7 cellular contexts compared by ENCODE assay signal in the genomic region with DNA sequence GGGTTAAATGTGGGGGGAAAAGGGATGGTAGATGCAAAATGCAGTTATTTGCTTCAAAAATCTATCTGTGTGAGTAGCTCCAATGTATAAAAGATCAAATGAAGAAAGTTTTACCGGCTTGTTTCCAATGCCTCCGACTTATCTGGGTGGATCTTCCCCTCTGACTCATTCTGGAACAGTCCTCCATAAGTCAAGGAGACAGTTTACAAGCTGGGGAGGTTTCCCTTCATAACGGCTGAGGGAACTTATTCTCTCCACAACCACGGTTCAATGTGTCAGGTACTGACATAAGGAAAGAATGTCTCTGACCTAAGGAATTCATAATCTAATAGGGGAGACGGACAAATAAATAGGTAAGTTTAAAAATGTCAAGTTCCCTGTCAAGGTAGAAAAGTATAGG. TPM values are rescaled to one million over a fixed set of nuclear protein-coding genes. Genes with fewer than 3 reads are reported as not detected.
DNase-seq lines count a peak whose midpoint lies in the region; ATAC-seq and TF ChIP-seq lines count a peak whose summit lies in the region.

No MANE protein-coding gene starts in this region.

- no peak for ATAC-seq in HCT116
- no peak for ATAC-seq in WTC11

- POLR2A ChIA-PET in HCT116 (lab: Charles Lee): no interaction called here
- POLR2A ChIA-PET in WTC11 (lab: Charles Lee): interaction anchor here (0.6 kb wide), 1 partner anchor 17 kb away, joined by 6 read pairs; no protein-coding TSS in a partner anchor

- RAD21 ChIA-PET in HCT116 (lab: Charles Lee; ENCODE audit: low non-redundant PET in 1 of 2, low total read pairs in 2 of 2, uncharacterized antibody in 2 of 2, unreplicated experiment in 2 of 2): no interaction called here

- H3K9me3 Mint-ChIP-seq in WTC11: no peaks in the 10 kb centered on the region

- no peak for TF ChIP-seq POLR2A in HCT116 (IDR thresholded peaks at IDR 0.05; ENCODE audit: borderline replicate concordance, extremely low read depth, insufficient read depth, insufficient read length)
- no peak for TF ChIP-seq POLR2A in suprapubic skin (IDR thresholded peaks at IDR 0.05)

- TF ChIP-seq RAD21 in HCT116 (IDR thresholded peaks at IDR 0.05; ENCODE audit: low read depth): no peak

- DNase-seq in HCT116 (ENCODE audit: low read depth, low spot score): no peak
- no peak for DNase-seq in WTC11 (ENCODE audit: low spot score)
- no peak for DNase-seq in suprapubic skin (ENCODE audit: low spot score in 2 of 2)
- no peak for DNase-seq in NCI-H1436 (lab: John Stamatoyannopoulos, UW)
- no peak for DNase-seq in NCI-H82 treated with DMSO at 0.1 percent for 48 hours (lab: John Stamatoyannopoulos, UW; ENCODE audit: unreplicated experiment)
- no peak for DNase-seq in NCI-H2171 treated with DMSO at 0.1 percent for 48 hours (lab: John Stamatoyannopoulos, UW)

- H3K36me3 Mint-ChIP-seq in WTC11: no peaks in the 10 kb centered on the region

- H3K27me3 Mint-ChIP-seq in WTC11 (ENCODE audit: low read depth): peaks cover 2% of the 10 kb centered on the region; the same call in 1 of the 2 replicates

- H3K27ac ChIP-seq in HCT116 (ENCODE audit: low read depth, low read length) (peak overlapping the region; percentile 47), iPS-18a (ENCODE audit: low read length) (no peak overlapping the region), suprapubic skin (peak overlapping the region; percentile 94)

- peaks cover 29% of the 10 kb centered on the region for H3K4me1 Mint-ChIP-seq in WTC11

- peak overlapping the region; percentile 66 for H3K4me3 Mint-ChIP-seq in WTC11

- H3K36me3 ChIP-seq in HCT116 (ENCODE audit: control insufficient read depth in 1 of 2, insufficient read depth in 2 of 2, low read length in 2 of 2) (no peaks in the 10 kb centered on the region), iPS-18a (ENCODE audit: control insufficient read depth, low read depth, low read length) (no peaks in the 10 kb centered on the region), suprapubic skin (no peaks in the 10 kb centered on the region)

- intact Hi-C loops in HCT116 (cut with micrococcal nuclease): loop anchor here (5.0 kb wide), 2 partner anchors 155 to 255 kb away; a partner anchor contains a TSS

- H3K79me2 ChIP-seq in HCT116 (ENCODE audit: insufficient read depth, low read length): no peaks in the 10 kb centered on the region

- peak overlapping the region; percentile 72 for H2AFZ ChIP-seq in HCT116 (ENCODE audit: low read depth, low read length, poor library complexity, severe bottlenecking)

- no peak for TF ChIP-seq EP300 in suprapubic skin (IDR thresholded peaks at IDR 0.05)

- H3K4me1 ChIP-seq in HCT116 (ENCODE audit: control insufficient read depth in 1 of 2, insufficient read depth in 2 of 2, low read length in 2 of 2) (peaks cover 17 to 34% of the 10 kb centered on the region in 2 experiments), iPS-18a (ENCODE audit: control insufficient read depth, low read depth, low read length) (peaks cover 8% of the 10 kb centered on the region), suprapubic skin (peaks cover 33% of the 10 kb centered on the region)

- 18% methylated on average over 5 of the region's 5 CpGs for WGBS in suprapubic skin

- H3K9me2 ChIP-seq in HCT116 (ENCODE audit: insufficient read depth): no peaks in the 10 kb centered on the region

- H3K9me3 ChIP-seq in HCT116 (ENCODE audit: control insufficient read depth in 1 of 2, insufficient read depth in 1 of 2, low read depth in 1 of 2, low read length in 2 of 2): no peaks in the 10 kb centered on the region
- H3K9me3 ChIP-seq in iPS-18a (ENCODE audit: control insufficient read depth, low read depth, low read length): no peaks in the 10 kb centered on the region
- no peaks in the 10 kb centered on the region for H3K9me3 ChIP-seq in suprapubic skin

- peak overlapping the region; percentile 78 for H3K4me2 ChIP-seq in HCT116 (ENCODE audit: low read length)

- BruUV-seq in HCT116 (replicated peaks; lab: Mats Ljungman, UMichigan): no TSS peak

- H3K9ac ChIP-seq in HCT116 (ENCODE audit: low read length) (no peak overlapping the region), iPS-18a (ENCODE audit: low read length) (no peak overlapping the region)

- H3K4me3 ChIP-seq in HCT116 (replicated peaks in 1 of 2; ENCODE audit: low read depth in 1 of 2, low read length in 2 of 2) (peak overlapping the region; percentile 34 to 55), iPS-18a (ENCODE audit: low read length) (peak overlapping the region; percentile 56), suprapubic skin (peak overlapping the region; percentile 54)

- CTCF ChIA-PET in HCT116 (lab: Charles Lee) (interaction anchor here (2.2 to 2.8 kb wide), 2 partner anchors 11 to 13 kb away, joined by 7 to 23 read pairs; no protein-coding TSS in a partner anchor), WTC11 (lab: Charles Lee) (interaction anchor here (1.0 to 2.8 kb wide), 10 partner anchors 7 to 399 kb away, joined by 3 to 61 read pairs (median 8); no protein-coding TSS in a partner anchor)

- H4K20me1 ChIP-seq in HCT116 (ENCODE audit: insufficient read depth): no peaks in the 10 kb centered on the region

- TF ChIP-seq CTCF in HCT116 (IDR thresholded peaks at IDR 0.05 in 2 of 3, conservative IDR thresholded peaks at IDR 0.05 in 1 of 3; ENCODE audit: borderline replicate concordance in 1 of 3, insufficient read depth in 1 of 3, low read depth in 2 of 3, low read length in 2 of 3) (no peak), WTC11 (IDR thresholded peaks at IDR 0.05) (no peak), suprapubic skin (IDR thresholded peaks at IDR 0.05) (no peak)

- H3K27ac Mint-ChIP-seq in WTC11: peak overlapping the region; percentile 85

- no peaks in the 10 kb centered on the region for H3K27me3 ChIP-seq in HCT116 (ENCODE audit: insufficient read depth, low read length)
- H3K27me3 ChIP-seq in iPS-18a (ENCODE audit: control insufficient read depth, insufficient read depth, low read length): peaks cover 5% of the 10 kb centered on the region
- H3K27me3 ChIP-seq in suprapubic skin: no peaks in the 10 kb centered on the region

TF ChIP-seq in HCT116, 20 proteins besides CTCF, POLR2A, EP300 and RAD21 (continues in another document):
- peak; percentile 24; the same call in 1 of the 2 replicates for TF ChIP-seq JUND (IDR thresholded peaks at IDR 0.05)
- no peak for TF ChIP-seq CBX3 (IDR thresholded peaks at IDR 0.05; ENCODE audit: low read depth)
- TF ChIP-seq EZH2phosphoT487 (IDR thresholded peaks at IDR 0.05; ENCODE audit: borderline replicate concordance): no peak
- no peak for TF ChIP-seq SIN3A (IDR thresholded peaks at IDR 0.05; ENCODE audit: low read depth)
- TF ChIP-seq EZH2 (IDR thresholded peaks at IDR 0.05): no peak

TF ChIP-seq in WTC11, 78 proteins besides CTCF, POLR2A, EP300 and RAD21:
- TF ChIP-seq, protein P1, sequence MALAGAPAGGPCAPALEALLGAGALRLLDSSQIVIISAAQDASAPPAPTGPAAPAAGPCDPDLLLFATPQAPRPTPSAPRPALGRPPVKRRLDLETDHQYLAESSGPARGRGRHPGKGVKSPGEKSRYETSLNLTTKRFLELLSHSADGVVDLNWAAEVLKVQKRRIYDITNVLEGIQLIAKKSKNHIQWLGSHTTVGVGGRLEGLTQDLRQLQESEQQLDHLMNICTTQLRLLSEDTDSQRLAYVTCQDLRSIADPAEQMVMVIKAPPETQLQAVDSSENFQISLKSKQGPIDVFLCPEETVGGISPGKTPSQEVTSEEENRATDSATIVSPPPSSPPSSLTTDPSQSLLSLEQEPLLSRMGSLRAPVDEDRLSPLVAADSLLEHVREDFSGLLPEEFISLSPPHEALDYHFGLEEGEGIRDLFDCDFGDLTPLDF (CRISPR knock-in tag; IDR thresholded peaks at IDR 0.05): no peak
- TF ChIP-seq, protein P2, sequence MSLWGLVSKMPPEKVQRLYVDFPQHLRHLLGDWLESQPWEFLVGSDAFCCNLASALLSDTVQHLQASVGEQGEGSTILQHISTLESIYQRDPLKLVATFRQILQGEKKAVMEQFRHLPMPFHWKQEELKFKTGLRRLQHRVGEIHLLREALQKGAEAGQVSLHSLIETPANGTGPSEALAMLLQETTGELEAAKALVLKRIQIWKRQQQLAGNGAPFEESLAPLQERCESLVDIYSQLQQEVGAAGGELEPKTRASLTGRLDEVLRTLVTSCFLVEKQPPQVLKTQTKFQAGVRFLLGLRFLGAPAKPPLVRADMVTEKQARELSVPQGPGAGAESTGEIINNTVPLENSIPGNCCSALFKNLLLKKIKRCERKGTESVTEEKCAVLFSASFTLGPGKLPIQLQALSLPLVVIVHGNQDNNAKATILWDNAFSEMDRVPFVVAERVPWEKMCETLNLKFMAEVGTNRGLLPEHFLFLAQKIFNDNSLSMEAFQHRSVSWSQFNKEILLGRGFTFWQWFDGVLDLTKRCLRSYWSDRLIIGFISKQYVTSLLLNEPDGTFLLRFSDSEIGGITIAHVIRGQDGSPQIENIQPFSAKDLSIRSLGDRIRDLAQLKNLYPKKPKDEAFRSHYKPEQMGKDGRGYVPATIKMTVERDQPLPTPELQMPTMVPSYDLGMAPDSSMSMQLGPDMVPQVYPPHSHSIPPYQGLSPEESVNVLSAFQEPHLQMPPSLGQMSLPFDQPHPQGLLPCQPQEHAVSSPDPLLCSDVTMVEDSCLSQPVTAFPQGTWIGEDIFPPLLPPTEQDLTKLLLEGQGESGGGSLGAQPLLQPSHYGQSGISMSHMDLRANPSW (CRISPR knock-in tag; conservative IDR thresholded peaks at IDR 0.05; ENCODE audit: low read depth): no peak
- no peak for TF ChIP-seq MYBL2 (CRISPR knock-in tag; IDR thresholded peaks at IDR 0.05)
- TF ChIP-seq CBFB (CRISPR knock-in tag; IDR thresholded peaks at IDR 0.05; ENCODE audit: low read depth): no peak
- TF ChIP-seq ATF1 (CRISPR knock-in tag; IDR thresholded peaks at IDR 0.05): no peak
- TF ChIP-seq NFYB (CRISPR knock-in tag; conservative IDR thresholded peaks at IDR 0.05; ENCODE audit: low read depth): no peak
- no peak for TF ChIP-seq GABPB1 (CRISPR knock-in tag; IDR thresholded peaks at IDR 0.05)
- TF ChIP-seq, protein P3, sequence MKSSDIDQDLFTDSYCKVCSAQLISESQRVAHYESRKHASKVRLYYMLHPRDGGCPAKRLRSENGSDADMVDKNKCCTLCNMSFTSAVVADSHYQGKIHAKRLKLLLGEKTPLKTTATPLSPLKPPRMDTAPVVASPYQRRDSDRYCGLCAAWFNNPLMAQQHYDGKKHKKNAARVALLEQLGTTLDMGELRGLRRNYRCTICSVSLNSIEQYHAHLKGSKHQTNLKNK (CRISPR knock-in tag; IDR thresholded peaks at IDR 0.05): no peak
- no peak for TF ChIP-seq GRHL2 (CRISPR knock-in tag; IDR thresholded peaks at IDR 0.05; ENCODE audit: insufficient replicate concordance, severe bottlenecking)
TF ChIP-seq in WTC11: peak in this region for 0.

RNA-seq across cellular contexts. Expression of a gene that starts 49.7 kb away (rescaled TPM):
- total RNA-seq in HCT116 (2021; ENCODE audit: unreplicated experiment) (4.7 TPM), WTC11 (2021) (0.33 to 0.50 TPM (median 0.39 TPM) in 3 replicates), suprapubic skin (10 to 100 TPM in 3 of 4 donors, 1 to 10 TPM in 1; 4.0 to 18.2 (median 10.7) TPM)
- polyA plus RNA-seq in HCT116 (2012): 1.3 and 1.5 TPM in 2 replicates
